ENCODE assay signal across 22 cellular contexts in genomic region chr12:58847876-58848600, GRCh38.
DNase-seq lines count a peak whose midpoint lies in the region; TF ChIP-seq lines count a peak whose summit lies in the region.
"Had no signal": no experiment of that assay in that cellular context is flagged by ENCODE, and none has a peak within 500 bp of the region (broad histone marks: within the 10 kb centered on the region; RNA-seq: fewer than 3 reads in every experiment).

No MANE protein-coding gene starts in this region.

- intact Hi-C loops in mammary epithelial cell (cut with micrococcal nuclease), result no loop called here

- WGBS in mammary epithelial cell (ENCODE audit: low coverage, missing lambda C conversion rate), result 60% methylated on average over 5 of the region's 5 CpGs

- TF ChIP-seq CTCF in mammary epithelial cell (conservative IDR thresholded peaks at IDR 0.05 in 1 of 2, IDR thresholded peaks at IDR 0.05 in 1 of 2; ENCODE audit: extremely low read depth in 1 of 2, insufficient read depth in 1 of 2, low read depth in 1 of 2, low read length in 2 of 2), result no peak

- no peaks in the 10 kb centered on the region for H3K79me2 ChIP-seq in mammary epithelial cell (ENCODE audit: insufficient read depth, low read length)

- no peaks in the 10 kb centered on the region for H3K36me3 ChIP-seq in mammary epithelial cell (ENCODE audit: insufficient read depth, low read length)
- H3K36me3 ChIP-seq: colonic mucosa, pancreas had no signal

- no peak overlapping the region for H2AFZ ChIP-seq in mammary epithelial cell (ENCODE audit: low read depth, low read length)

- no TSS peak for BruUV-seq in mammary epithelial cell (replicated peaks; lab: Mats Ljungman, UMichigan)

- H3K4me2 ChIP-seq in mammary epithelial cell (ENCODE audit: insufficient read depth, low read depth, low read length), result no peak overlapping the region

- H3K27me3 ChIP-seq in mammary epithelial cell (ENCODE audit: insufficient read depth, low read length), result no peaks in the 10 kb centered on the region
- H3K27me3 ChIP-seq: colonic mucosa, pancreas had no signal

- no peak overlapping the region for H3K9ac ChIP-seq in mammary epithelial cell (ENCODE audit: insufficient read depth, low read length)

- H3K27ac ChIP-seq in mammary epithelial cell (ENCODE audit: insufficient read depth, low read depth, low read length), result no peak overlapping the region
- H3K27ac ChIP-seq: colonic mucosa, pancreas, skin epidermis had no signal

- H3K4me1 ChIP-seq in mammary epithelial cell (ENCODE audit: insufficient read depth, low read length), result peaks cover 8% of the 10 kb centered on the region
- H3K4me1 ChIP-seq: colonic mucosa, pancreas had no signal

- no peaks in the 10 kb centered on the region for H4K20me1 ChIP-seq in mammary epithelial cell (ENCODE audit: insufficient read depth, low read length)

- DNase-seq in LHCN-M2 (ENCODE audit: low read depth) (peak; percentile 22), NCI-H2171 (lab: John Stamatoyannopoulos, UW) (peak; percentile 24), mammary epithelial cell (peak; percentile 45), retina (peak; percentile 49), EL (no peak), NCI-H345 (lab: John Stamatoyannopoulos, UW) (no peak), DMS53 (lab: John Stamatoyannopoulos, UW) (no peak)
- DNase-seq: activated naive CD4-positive, alpha-beta T cell treated with anti-CD3 and anti-CD28 coated beads for 36 hours; aorta; colonic mucosa; erythroblast; glutamatergic neuron; GOT3; immature natural killer cell; KBM-7; naive thymus-derived CD4-positive, alpha-beta T cell; NCI-H1436 treated with DMSO at 0.1 percent for 48 hours; NCI-H526 treated with DMSO at 0.1 percent for 48 hours; pancreas; stimulated activated CD4-positive, alpha-beta T cell treated with anti-CD3 and anti-CD28 coated beads, Interleukin-4, amount 100 ng/mL, for 24 hours had no signal

- dilution Hi-C loops in mammary epithelial cell (cut with HindIII; ENCODE audit: low sequenced_read_pairs), result no loop called here

- CTCF ChIA-PET in mammary epithelial cell (lab: Charles Lee; ENCODE audit: low non-redundant PET), result interaction anchor here (0.7 kb wide), 1 partner anchor 245 kb away, joined by 4 read pairs; no protein-coding TSS in a partner anchor

- in situ Hi-C loops in mammary epithelial cell (cut with MboI; ENCODE audit: low sequenced_read_pairs in 2 of 2), result no loop called here

- no peaks in the 10 kb centered on the region for H3K9me3 ChIP-seq in mammary epithelial cell (replicated peaks; ENCODE audit: insufficient read depth, low read length)
- H3K9me3 ChIP-seq: colonic mucosa, pancreas had no signal

- no peak overlapping the region for H3K4me3 ChIP-seq in mammary epithelial cell (replicated peaks in 1 of 3; ENCODE audit: insufficient read depth in 1 of 3, low read depth in 2 of 3, low read length in 3 of 3)
- H3K4me3 ChIP-seq: colonic mucosa, lung, pancreas, skin epidermis had no signal

Comparison
In these comparisons a context has a peak if more than half of its experiments do, and no peak if none do; other contexts are left out.
1. DNase-seq: peak in LHCN-M2 (single experiment), NCI-H2171 (single experiment), mammary epithelial cell (single experiment) and retina (single experiment); none in EL (single experiment), NCI-H345 (single experiment) and DMS53 (single experiment).